8 cellular contexts compared by ENCODE assay signal in genomic region chr17:74431568-74432483, GRCh38.
DNase-seq lines count a peak whose midpoint lies in the region; ATAC-seq and TF ChIP-seq lines count a peak whose summit lies in the region.

GPRC5C (plus strand) TSS chr17:74432088; CDS start chr17:74439777, 7,689 bp downstream.

- peak within 1 kb of the TSS; percentile 14 to 69 for H3K4me3 ChIP-seq in cardiac fibroblast (replicated peaks in 1 of 2; ENCODE audit: low read depth in 2 of 2, low read length in 2 of 2)

- H3K9me3 Mint-ChIP-seq in T-helper 2 cell treated with Interferon-gamma antibody and Interleukin-4, amounts not matched to agents 5 μg/mL and 100 μg/mL, for 36 hours = no peaks in the 10 kb centered on the region

- H3K27ac ChIP-seq in layer of hippocampus (ENCODE audit: low read depth, low read length) = peak within 1 kb of the TSS; percentile 82

- no peak within 1 kb of the TSS for H3K27ac Mint-ChIP-seq in T-helper 2 cell treated with Interferon-gamma antibody and Interleukin-4, amounts not matched to agents 5 μg/mL and 100 μg/mL, for 36 hours

- peaks cover 60% of the 10 kb centered on the region for H3K27me3 Mint-ChIP-seq in T-helper 2 cell treated with Interferon-gamma antibody and Interleukin-4, amounts not matched to agents 5 μg/mL and 100 μg/mL, for 36 hours (ENCODE audit: low read depth)

- H3K4me3 Mint-ChIP-seq in T-helper 2 cell treated with Interferon-gamma antibody and Interleukin-4, amounts not matched to agents 5 μg/mL and 100 μg/mL, for 36 hours = peak within 1 kb of the TSS; percentile 65

- H3K27me3 ChIP-seq in layer of hippocampus (ENCODE audit: control insufficient read depth, insufficient read depth, low read length) = peaks cover 12% of the 10 kb centered on the region

- in situ Hi-C loops in KBM-7 (cut with MboI; ENCODE audit: low pct_unique_long_range_greater_than_20kb, low sequenced_read_pairs) = no loop called here

- TF ChIP-seq CTCF in cardiac fibroblast (IDR thresholded peaks at IDR 0.05; ENCODE audit: low read depth, low read length) = no peak

- H3K4me1 Mint-ChIP-seq in T-helper 2 cell treated with Interferon-gamma antibody and Interleukin-4, amounts not matched to agents 5 μg/mL and 100 μg/mL, for 36 hours (ENCODE audit: low read depth) = peaks cover 8% of the 10 kb centered on the region

- ATAC-seq in GM21723 (IDR thresholded peaks at IDR 0.05; ENCODE audit: unreplicated experiment) (no peak), HG03280 (IDR thresholded peaks at IDR 0.05; ENCODE audit: unreplicated experiment) (no peak)

- peak; percentile 40 for DNase-seq in DMS114 treated with DMSO at 0.1 percent for 48 hours (lab: John Stamatoyannopoulos, UW; ENCODE audit: unreplicated experiment)
- DNase-seq in KBM-7 = peak; percentile 83
- DNase-seq in T-helper 2 cell treated with Interferon-gamma antibody and Interleukin-4, amounts not matched to agents 5 μg/mL and 100 μg/mL, for 36 hours (ENCODE audit: low spot score) = peak; percentile 65
- DNase-seq in cardiac fibroblast (ENCODE audit: low read depth in 2 of 2) = peak in 1 of 2 donors; percentile 76
- DNase-seq in stimulated activated CD4-positive, alpha-beta T cell treated with anti-CD3 and anti-CD28 coated beads, Interleukin-2, amount 100 ng/mL, for 24 hours = peak; percentile 46 to 70

- no peaks in the 10 kb centered on the region for H3K36me3 Mint-ChIP-seq in T-helper 2 cell treated with Interferon-gamma antibody and Interleukin-4, amounts not matched to agents 5 μg/mL and 100 μg/mL, for 36 hours (ENCODE audit: low read depth)
